In genomic region chr7:135211179-135211945, GRCh38 we compare ENCODE assay signal across 8 cellular contexts. TPM values are rescaled to one million over a fixed set of nuclear protein-coding genes. Genes with fewer than 3 reads are reported as not detected.
DNase-seq lines count a peak whose midpoint lies in the region; ATAC-seq, FAIRE-seq and TF ChIP-seq lines count a peak whose summit lies in the region.

Gene WDR91 (minus strand): TSS chr7:135211526. CDS start chr7:135211502, 24 bp downstream.

- TF ChIP-seq CTCF in BE2C (IDR thresholded peaks at IDR 0.05; ENCODE audit: low read depth, low read length) = no peak

- H3K4me1 ChIP-seq in BE2C = 0 out of 2 replicates have a peak, but pooled peaks cover 3% of the 10 kb centered on the region

- peak; percentile 82 for ATAC-seq in HG03442 (IDR thresholded peaks at IDR 0.05; ENCODE audit: unreplicated experiment)

- no peaks in the 10 kb centered on the region for H3K9me3 ChIP-seq in BE2C

- no peaks in the 10 kb centered on the region for H3K36me3 ChIP-seq in BE2C

- FAIRE-seq in GM19239 (lab: Jason Lieb, UNC) = peak; percentile 66

- peak within 1 kb of the TSS; percentile 83 for H3K4me3 ChIP-seq in BE2C (ENCODE audit: low read depth, low read length)

- H3K27me3 ChIP-seq in BE2C = no peaks in the 10 kb centered on the region

- DNase-seq in BE2C = peak; percentile 98
- peak; percentile 92 for DNase-seq in GM19239 (ENCODE audit: insufficient read length, low spot score)
- DNase-seq in NCI-H510A (lab: John Stamatoyannopoulos, UW) = peak; percentile 58
- DNase-seq in activated CD4-positive, alpha-beta T cell treated with anti-CD3 and anti-CD28 coated beads for 1 hour = peak; percentile 94
- DNase-seq in cerebellar nuclear complex (lab: John Stamatoyannopoulos, UW) = peak; percentile 78 to 87
- DNase-seq in kidney glomerular epithelial cell (lab: John Stamatoyannopoulos, UW) = peak; percentile 88
- peak; percentile 95 to 99 for DNase-seq in stimulated activated CD4-positive, alpha-beta T cell treated with anti-CD3 and anti-CD28 coated beads, Interleukin-1b, Interleukin-23, amount 100 ng/mL, for 1 hour (ENCODE audit: low read depth in 2 of 2)

RNA-seq across cellular contexts. Expression of gene WDR91, which starts in this region (rescaled TPM):
- polyA plus RNA-seq in BE2C (2012; ENCODE audit: insufficient read depth, insufficient read length, low read depth) = 21.4 TPM

Comparison
In these comparisons a context has a peak if more than half of its experiments do, and no peak if none do; other contexts are left out.
1. Peak in every context shown above with its lines: DNase-seq, ATAC-seq and H3K4me3 ChIP-seq.